In genomic region chr19:4811328-4812131, GRCh38 we compare ENCODE assay signal across 8 cellular contexts.
DNase-seq lines count a peak whose midpoint lies in the region; ATAC-seq lines count a peak whose summit lies in the region.

No MANE protein-coding gene starts in this region.

- H3K4me1 Mint-ChIP-seq in central memory CD8-positive, alpha-beta T cell = peaks cover 25% of the 10 kb centered on the region

- DNase-seq in NCI-H187 (lab: John Stamatoyannopoulos, UW) (peak; percentile 18 to 21), NCI-H187 treated with DMSO at 0.1 percent for 48 hours (lab: John Stamatoyannopoulos, UW) (no peak), NCI-H2029 (lab: John Stamatoyannopoulos, UW) (peak; percentile 61), left kidney (ENCODE audit: low read depth, low spot score) (peak; percentile 76)
- DNase-seq in activated CD4-positive, alpha-beta T cell treated with anti-CD3 and anti-CD28 coated beads for 1 hour = peak; percentile 79
- DNase-seq in central memory CD8-positive, alpha-beta T cell (ENCODE audit: low spot score in 2 of 2) = peak; percentile 76 to 93
- DNase-seq in stimulated activated CD4-positive, alpha-beta T cell treated with anti-CD3 and anti-CD28 coated beads, TNF-alpha, amount 100 ng/mL, for 1 hour (ENCODE audit: low read depth in 3 of 3, low spot score in 1 of 3) = peak; percentile 68 to 94 (median 74)

- no peaks in the 10 kb centered on the region for H3K27me3 Mint-ChIP-seq in central memory CD8-positive, alpha-beta T cell

- no peaks in the 10 kb centered on the region for H3K9me3 Mint-ChIP-seq in central memory CD8-positive, alpha-beta T cell

- H3K27ac Mint-ChIP-seq in central memory CD8-positive, alpha-beta T cell (ENCODE audit: low read depth) = no peak overlapping the region

- H3K36me3 Mint-ChIP-seq in central memory CD8-positive, alpha-beta T cell (ENCODE audit: insufficient read depth) = peaks cover 4% of the 10 kb centered on the region

- peak; percentile 64 for ATAC-seq in central memory CD8-positive, alpha-beta T cell (replicated peaks; ENCODE audit: extremely low read depth, poor library complexity, severe bottlenecking)
- no peak for ATAC-seq in GM18511 (IDR thresholded peaks at IDR 0.05; ENCODE audit: unreplicated experiment)

- H3K4me3 Mint-ChIP-seq in central memory CD8-positive, alpha-beta T cell = no peak overlapping the region
